Comparison of ENCODE assay signal across 11 cellular contexts in genomic region chr15:94297543-94297942, GRCh38.
A peak's percentile ranks its signal among the peaks of the same experiment; 100 is the strongest.
DNase-seq lines count a peak whose midpoint lies in the region; ATAC-seq and TF ChIP-seq lines count a peak whose summit lies in the region.
"Had no signal": no experiment of that assay in that cellular context is flagged by ENCODE, and none has a peak within 500 bp of the region (broad histone marks: within the 10 kb centered on the region; RNA-seq: fewer than 3 reads in every experiment).

No MANE protein-coding gene starts in this region.

- no peaks in the 10 kb centered on the region for H3K4me1 ChIP-seq in tibial nerve

- no peak overlapping the region for H3K4me3 ChIP-seq in tibial nerve
- H3K4me3 ChIP-seq: lung had no signal

- no peaks in the 10 kb centered on the region for H3K27me3 ChIP-seq in tibial nerve

- no peak overlapping the region for H3K27ac ChIP-seq in tibial nerve

- ATAC-seq in GM19043 (IDR thresholded peaks at IDR 0.05; ENCODE audit: low read depth, unreplicated experiment) = peak; percentile 86
- ATAC-seq in HG02852 (IDR thresholded peaks at IDR 0.05; ENCODE audit: unreplicated experiment) = peak; percentile 77
- ATAC-seq: WTC11 had no signal

- H3K4me3 Mint-ChIP-seq in nephron (no peak overlapping the region), chondrocyte (ENCODE audit: unreplicated experiment) (no peak overlapping the region)
- H3K4me3 Mint-ChIP-seq: WTC11 had no signal

- H3K27ac Mint-ChIP-seq in nephron (peak overlapping the region in 2 of 3 experiments; percentile 6 to 9), chondrocyte (ENCODE audit: unreplicated experiment) (no peak overlapping the region)
- H3K27ac Mint-ChIP-seq: WTC11 had no signal

- H3K36me3 ChIP-seq in tibial nerve = no peaks in the 10 kb centered on the region

- TF ChIP-seq EP300 in tibial nerve (IDR thresholded peaks at IDR 0.05) = no peak

- WGBS in tibial nerve, 2 donors = 65 to 66% methylated on average over 6 of the region's 6 CpGs

- DNase-seq in SW480 (ENCODE audit: low spot score) (peak; percentile 45), HuH-7 (ENCODE audit: low spot score) (no peak), tibial nerve (ENCODE audit: low spot score in 2 of 2) (no peak), NCI-H526 treated with DMSO at 0.1 percent for 48 hours (lab: John Stamatoyannopoulos, UW) (no peak), chondrocyte (ENCODE audit: low spot score) (no peak)
- DNase-seq: NCI-H1436 had no signal

- H3K27me3 Mint-ChIP-seq in nephron (ENCODE audit: low read depth) (peaks cover 4% of the 10 kb centered on the region), chondrocyte (ENCODE audit: low read depth) (no peaks in the 10 kb centered on the region)

- TF ChIP-seq CTCF in nephron (IDR thresholded peaks at IDR 0.05; ENCODE audit: unreplicated experiment in 3 of 3) (no peak), tibial nerve (IDR thresholded peaks at IDR 0.05) (no peak), chondrocyte (IDR thresholded peaks at IDR 0.05) (no peak)

- H3K9me3 Mint-ChIP-seq in nephron = peaks cover 10% of the 10 kb centered on the region
- no peaks in the 10 kb centered on the region for H3K9me3 Mint-ChIP-seq in chondrocyte (ENCODE audit: low read depth)

- no peaks in the 10 kb centered on the region for H3K9me3 ChIP-seq in tibial nerve

- H3K4me1 Mint-ChIP-seq in nephron (peaks cover 18% of the 10 kb centered on the region), chondrocyte (ENCODE audit: low read depth) (no peaks in the 10 kb centered on the region)
- H3K4me1 Mint-ChIP-seq: WTC11 had no signal

- H3K36me3 Mint-ChIP-seq in nephron (ENCODE audit: low read depth) (no peaks in the 10 kb centered on the region), chondrocyte (ENCODE audit: low read depth) (no peaks in the 10 kb centered on the region)

- TF ChIP-seq POLR2A in tibial nerve (IDR thresholded peaks at IDR 0.05) = no peak
